Comparison of ENCODE assay signal across 9 cellular contexts in genomic region chr2:236745420-236746210, GRCh38.
A peak's percentile ranks its signal among the peaks of the same experiment; 100 is the strongest.
DNase-seq lines count a peak whose midpoint lies in the region; ATAC-seq and TF ChIP-seq lines count a peak whose summit lies in the region.
"Had no signal": no experiment of that assay in that cellular context is flagged by ENCODE, and none has a peak within 500 bp of the region (broad histone marks: within the 10 kb centered on the region; RNA-seq: fewer than 3 reads in every experiment).

No MANE protein-coding gene starts in this region.

- H3K4me3 Mint-ChIP-seq in osteocyte (ENCODE audit: unreplicated experiment), result peak overlapping the region; percentile 9
- H3K4me3 Mint-ChIP-seq in naive thymus-derived CD8-positive, alpha-beta T cell, result no peak overlapping the region

- H3K27me3 Mint-ChIP-seq in osteocyte (ENCODE audit: unreplicated experiment), result no peaks in the 10 kb centered on the region
- peaks cover 0 to 13% (median 0%) of the 10 kb centered on the region in 5 donors for H3K27me3 Mint-ChIP-seq in naive thymus-derived CD8-positive, alpha-beta T cell

- no peak overlapping the region for H3K4me3 ChIP-seq in epithelial cell of esophagus (ENCODE audit: low read length)
- H3K4me3 ChIP-seq: Peyer's patch had no signal

- H3K9me3 Mint-ChIP-seq in osteocyte (ENCODE audit: unreplicated experiment), result no peaks in the 10 kb centered on the region
- H3K9me3 Mint-ChIP-seq in naive thymus-derived CD8-positive, alpha-beta T cell, result no peaks in the 10 kb centered on the region

- peak overlapping the region; percentile 92 for H3K27ac Mint-ChIP-seq in osteocyte (ENCODE audit: unreplicated experiment)
- H3K27ac Mint-ChIP-seq in naive thymus-derived CD8-positive, alpha-beta T cell, result no peak overlapping the region

- no peak for ATAC-seq in GM21619 (IDR thresholded peaks at IDR 0.05; ENCODE audit: unreplicated experiment)
- no peak for ATAC-seq in GM19397 (IDR thresholded peaks at IDR 0.05; ENCODE audit: unreplicated experiment)
- ATAC-seq in naive thymus-derived CD8-positive, alpha-beta T cell, result no peak

- DNase-seq in Daoy (ENCODE audit: low read depth) (peak; percentile 88), NCI-H69 (lab: John Stamatoyannopoulos, UW) (peak; percentile 56), epithelial cell of esophagus (ENCODE audit: low read depth) (peak; percentile 99), osteocyte (ENCODE audit: extremely low spot score, unreplicated experiment) (no peak)
- no peak for DNase-seq in activated CD8-positive, alpha-beta memory T cell treated with anti-CD3 and anti-CD28 coated beads for 24 hours
- no peak for DNase-seq in naive thymus-derived CD8-positive, alpha-beta T cell
- DNase-seq: Peyer's patch had no signal

- H3K36me3 Mint-ChIP-seq in osteocyte (ENCODE audit: unreplicated experiment), result no peaks in the 10 kb centered on the region
- no peaks in the 10 kb centered on the region for H3K36me3 Mint-ChIP-seq in naive thymus-derived CD8-positive, alpha-beta T cell

- POLR2A ChIA-PET in naive thymus-derived CD8-positive, alpha-beta T cell (lab: Charles Lee), result no interaction called here

- TF ChIP-seq CTCF in epithelial cell of esophagus (IDR thresholded peaks at IDR 0.05; ENCODE audit: insufficient read depth, low read depth, low read length, missing control alignments) (peak; percentile 28), osteocyte (IDR thresholded peaks at IDR 0.05) (no peak)

- H3K4me1 Mint-ChIP-seq in osteocyte (ENCODE audit: unreplicated experiment), result peaks cover 81% of the 10 kb centered on the region
- no peaks in the 10 kb centered on the region for H3K4me1 Mint-ChIP-seq in naive thymus-derived CD8-positive, alpha-beta T cell

Comparison
In these comparisons a context has a peak if more than half of its experiments do, and no peak if none do; other contexts are left out.
1. DNase-seq: peak in Daoy (single experiment), NCI-H69 (single experiment) and epithelial cell of esophagus (single experiment); none in osteocyte (single experiment), activated CD8-positive, alpha-beta memory T cell treated with anti-CD3 and anti-CD28 coated beads for 24 hours (single experiment) and naive thymus-derived CD8-positive, alpha-beta T cell (0 of 10).